Comparison of ENCODE assay signal across 30 cellular contexts in the genomic region with DNA sequence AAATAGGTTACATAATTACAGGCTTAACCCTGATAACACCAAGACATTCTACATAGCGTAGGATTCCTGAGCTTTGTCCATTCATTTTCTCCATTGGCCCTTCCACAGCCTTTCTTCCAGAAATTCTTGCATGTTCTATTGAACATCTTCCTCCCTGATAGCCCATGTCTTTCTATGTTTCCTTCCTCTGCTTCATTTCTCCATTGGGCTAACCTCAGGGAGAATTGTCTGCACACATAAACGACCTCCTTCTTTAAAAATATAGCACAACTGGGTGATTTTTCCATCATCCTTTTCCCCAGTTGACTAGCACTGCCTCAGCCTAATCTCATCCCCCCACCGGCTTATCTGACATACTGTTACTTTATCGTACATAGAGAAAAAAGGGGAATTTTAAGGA. TPM values are rescaled to one million over a fixed set of nuclear protein-coding genes. Genes with fewer than 3 reads are reported as not detected.
"Had no signal": no experiment of that assay in that cellular context is flagged by ENCODE, and none has a peak within 500 bp of the region (broad histone marks: within the 10 kb centered on the region; RNA-seq: fewer than 3 reads in every experiment).

No MANE protein-coding gene starts in this region.

- H3K27me3 Mint-ChIP-seq: dendritic cell treated with granulocyte-macrophage colony-stimulating factor and Interleukin-4, amounts not matched to agents 40 ng/mL and 50 ng/mL, for 4 days; effector memory CD8-positive, alpha-beta T cell had no signal

- H3K9me3 Mint-ChIP-seq: dendritic cell treated with granulocyte-macrophage colony-stimulating factor and Interleukin-4, amounts not matched to agents 40 ng/mL and 50 ng/mL, for 4 days; endodermal cell had no signal

- DNase-seq: colonic mucosa; cortex of kidney; dermis blood vessel endothelial cell; dorsolateral prefrontal cortex; effector CD4-positive, alpha-beta T cell; effector CD8-positive, alpha-beta T cell; effector memory CD4-positive, alpha-beta T cell; effector memory CD8-positive, alpha-beta T cell; endodermal cell; erythroblast; esophagus squamous epithelium; foreskin fibroblast; foreskin keratinocyte; foreskin melanocyte; gastrocnemius medialis; glutamatergic neuron; head of caudate nucleus; heart left ventricle; heart right ventricle had no signal

- H3K27ac Mint-ChIP-seq: dendritic cell treated with granulocyte-macrophage colony-stimulating factor and Interleukin-4, amounts not matched to agents 40 ng/mL and 50 ng/mL, for 4 days; effector memory CD8-positive, alpha-beta T cell; endodermal cell had no signal

- H3K9me3 ChIP-seq: colonic mucosa, esophagus muscularis mucosa, esophagus squamous epithelium, gastrocnemius medialis, gastroesophageal sphincter, heart left ventricle had no signal

- H3K4me1 Mint-ChIP-seq: endodermal cell had no signal

- H3K4me3 Mint-ChIP-seq: dendritic cell treated with granulocyte-macrophage colony-stimulating factor and Interleukin-4, amounts not matched to agents 40 ng/mL and 50 ng/mL, for 4 days; effector memory CD8-positive, alpha-beta T cell; endodermal cell had no signal

- H3K4me3 ChIP-seq: colonic mucosa, coronary artery, dorsolateral prefrontal cortex, esophagus muscularis mucosa, esophagus squamous epithelium, gastrocnemius medialis, gastroesophageal sphincter, heart left ventricle, heart right ventricle had no signal

- FAIRE-seq: colon, endothelial cell of umbilical vein, frontal cortex had no signal

- H3K36me3 ChIP-seq: colonic mucosa, esophagus muscularis mucosa, gastrocnemius medialis, gastroesophageal sphincter had no signal

- ATAC-seq: effector memory CD8-positive, alpha-beta T cell; esophagus mucosa; foreskin keratinocyte; gastrocnemius medialis; gastroesophageal sphincter; heart left ventricle; heart right ventricle had no signal

- H3K4me1 ChIP-seq: colonic mucosa, esophagus muscularis mucosa, foreskin keratinocyte, gastrocnemius medialis, gastroesophageal sphincter, heart left ventricle, heart right ventricle had no signal

- H3K27ac ChIP-seq: colonic mucosa, coronary artery, dorsolateral prefrontal cortex, epithelial cell of prostate, esophagus muscularis mucosa, esophagus squamous epithelium, foreskin keratinocyte, gastrocnemius medialis, gastroesophageal sphincter, heart left ventricle, heart right ventricle had no signal

RNA-seq across cellular contexts. Expression of a gene that starts 11.2 kb away (rescaled TPM):
- total RNA-seq: dermis microvascular lymphatic vessel endothelial cell, epithelial cell of proximal tubule had no signal
